In the genomic region with DNA sequence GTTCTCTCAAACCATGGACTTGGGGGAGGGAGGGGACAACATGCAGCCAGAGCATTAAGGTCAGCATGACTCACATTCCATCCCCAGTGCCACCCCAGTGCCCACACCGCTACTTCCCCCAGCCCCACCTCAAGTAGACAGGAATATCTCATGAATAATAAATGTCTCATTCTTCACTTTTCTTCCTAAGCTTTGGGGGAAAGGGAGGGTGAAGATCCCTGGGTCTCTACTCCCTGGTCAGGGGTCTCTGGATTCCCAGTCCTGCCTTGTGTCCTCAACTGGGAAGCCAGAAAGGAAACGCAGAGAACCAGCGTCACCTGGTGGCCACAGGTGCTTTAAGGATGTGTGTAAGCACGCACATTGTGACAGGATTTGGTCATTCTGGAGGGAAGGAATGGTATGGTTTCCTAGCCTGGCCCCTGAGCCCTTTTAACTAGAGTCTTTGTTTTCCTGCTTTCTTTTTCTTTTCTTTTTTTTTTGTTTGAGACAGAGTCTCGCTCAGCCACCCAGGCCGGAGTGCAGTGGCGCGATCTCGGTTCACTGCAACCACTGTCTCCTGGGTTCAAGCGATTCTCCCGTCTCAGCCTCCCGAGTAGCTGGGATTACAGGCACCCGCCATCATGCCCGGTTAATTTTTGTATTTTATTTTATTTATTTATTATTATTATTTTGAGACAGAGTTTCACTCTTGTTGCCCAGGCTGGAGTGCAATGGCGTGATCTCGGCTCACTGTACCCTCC, we compare ENCODE assay signal across 7 cellular contexts.
DNase-seq lines count a peak whose midpoint lies in the region; ATAC-seq and TF ChIP-seq lines count a peak whose summit lies in the region.

No MANE protein-coding gene starts in this region.

- TF ChIP-seq CTCF in GM12865 (IDR thresholded peaks at IDR 0.05; ENCODE audit: insufficient read depth, low read depth, low read length, missing control alignments) = peak; percentile 92

- no peak for ATAC-seq in HG02973 (IDR thresholded peaks at IDR 0.05; ENCODE audit: unreplicated experiment)

- H3K4me3 ChIP-seq in GM12865 (ENCODE audit: low read depth, low read length) = no peak overlapping the region

- H3K27ac ChIP-seq in caudate nucleus (ENCODE audit: low read depth, low read length) = no peak overlapping the region

- DNase-seq in GM12865 (ENCODE audit: low read depth) (peak; percentile 70), NCI-H1694 (lab: John Stamatoyannopoulos, UW) (peak; percentile 90), T-helper 9 cell (peak; percentile 37), caudate nucleus (lab: John Stamatoyannopoulos, UW) (peak in 50 of 61 donors; percentile 13 to 92 (median 49)), left kidney (ENCODE audit: low read depth, low spot score) (peak; percentile 97)
- DNase-seq in stimulated activated CD8-positive, alpha-beta memory T cell treated with anti-CD3 and anti-CD28 coated beads, Interleukin-15, amount 100 ng/mL, for 1 hour (ENCODE audit: low read depth) = peak; percentile 40

Comparison
In these comparisons a context has a peak if more than half of its experiments do, and no peak if none do; other contexts are left out.
1. DNase-seq: peak in every context shown above with its lines; median percentile 97 in left kidney; 90 in NCI-H1694; 70 in GM12865; 49 in caudate nucleus; 40 in stimulated activated CD8-positive, alpha-beta memory T cell treated with anti-CD3 and anti-CD28 coated beads, Interleukin-15, amount 100 ng/mL, for 1 hour; 37 in T-helper 9 cell.